In genomic region chr20:49712918-49713778, GRCh38 we compare ENCODE assay signal across 8 cellular contexts. TPM values are rescaled to one million over a fixed set of nuclear protein-coding genes. Genes with fewer than 3 reads are reported as not detected.
DNase-seq lines count a peak whose midpoint lies in the region; ATAC-seq, FAIRE-seq and TF ChIP-seq lines count a peak whose summit lies in the region.

No MANE protein-coding gene starts in this region.

- peaks cover 32% of the 10 kb centered on the region for H3K4me1 Mint-ChIP-seq in activated CD4-positive, alpha-beta T cell treated with anti-CD3 and anti-CD28 coated beads, Interleukin-2, amount 10 ng/mL, durations not matched to agents 7 days and 5 days

- no peaks in the 10 kb centered on the region for H3K27me3 Mint-ChIP-seq in activated CD4-positive, alpha-beta T cell treated with anti-CD3 and anti-CD28 coated beads, Interleukin-2, amount 10 ng/mL, durations not matched to agents 7 days and 5 days

- CTCF ChIA-PET in activated CD4-positive, alpha-beta T cell treated with anti-CD3 and anti-CD28 coated beads, Interleukin-2, amount 10 ng/mL, durations not matched to agents 7 days and 5 days (lab: Charles Lee) = interaction anchor here (0.9 to 1.6 kb wide), 2 partner anchors 41 to 74 kb away, joined by 3 read pairs; no protein-coding TSS in a partner anchor

- no peak for FAIRE-seq in H54 (lab: Jason Lieb, UNC)

- no peaks in the 10 kb centered on the region for H3K9me3 Mint-ChIP-seq in activated CD4-positive, alpha-beta T cell treated with anti-CD3 and anti-CD28 coated beads, Interleukin-2, amount 10 ng/mL, durations not matched to agents 7 days and 5 days

- DNase-seq in H54 (ENCODE audit: insufficient read length, low spot score) = peak; percentile 36
- DNase-seq in M059J (ENCODE audit: low read depth) = peak; percentile 52
- peak; percentile 20 for DNase-seq in activated CD4-positive, alpha-beta T cell treated with anti-CD3 and anti-CD28 coated beads, Interleukin-2, amount 10 ng/mL, durations not matched to agents 7 days and 5 days
- DNase-seq in epithelial cell of proximal tubule (ENCODE audit: low read depth) = no peak
- DNase-seq in myocyte (ENCODE audit: low read depth) = peak; percentile 44
- DNase-seq in upper lobe of left lung = peak; percentile 53 to 91
- no peak for DNase-seq in dedifferentiated amniotic fluid mesenchymal stem cell (ENCODE audit: extremely low spot score)

- WGBS in upper lobe of left lung, 2 donors = 1% methylated on average over 33 to 52 of the region's 78 CpGs

- peak overlapping the region; percentile 82 for H3K27ac Mint-ChIP-seq in activated CD4-positive, alpha-beta T cell treated with anti-CD3 and anti-CD28 coated beads, Interleukin-2, amount 10 ng/mL, durations not matched to agents 7 days and 5 days

- TF ChIP-seq EP300 in upper lobe of left lung (IDR thresholded peaks at IDR 0.05) = no peak

- H3K27ac ChIP-seq in upper lobe of left lung = peak overlapping the region; percentile 97 to 99 (median 98)

- no peaks in the 10 kb centered on the region for H3K9me3 ChIP-seq in upper lobe of left lung

- H3K27me3 ChIP-seq in upper lobe of left lung = no peaks in the 10 kb centered on the region

- no peaks in the 10 kb centered on the region for H3K36me3 ChIP-seq in upper lobe of left lung

- peaks cover 24 to 48% (median 35%) of the 10 kb centered on the region in 4 donors for H3K4me1 ChIP-seq in upper lobe of left lung

- peaks cover 2% of the 10 kb centered on the region for H3K36me3 Mint-ChIP-seq in activated CD4-positive, alpha-beta T cell treated with anti-CD3 and anti-CD28 coated beads, Interleukin-2, amount 10 ng/mL, durations not matched to agents 7 days and 5 days (ENCODE audit: low read depth)

- ATAC-seq in upper lobe of left lung (ENCODE audit: low FRiP score in 2 of 2) = peak; percentile 58 to 69

- H3K4me3 ChIP-seq in GM08714 (ENCODE audit: low read length) = peak overlapping the region; percentile 92
- peak overlapping the region; percentile 91 for H3K4me3 ChIP-seq in epithelial cell of proximal tubule (ENCODE audit: low read depth, low read length)
- H3K4me3 ChIP-seq in upper lobe of left lung = peak overlapping the region; percentile 89 to 99 (median 94)

- no peak for TF ChIP-seq POLR2A in H54 (IDR thresholded peaks at IDR 0.05; ENCODE audit: low read depth, low read length)
- peak in 2 of 4 donors; percentile 28 to 57 for TF ChIP-seq POLR2A in upper lobe of left lung (IDR thresholded peaks at IDR 0.05)

- H3K4me3 Mint-ChIP-seq in activated CD4-positive, alpha-beta T cell treated with anti-CD3 and anti-CD28 coated beads, Interleukin-2, amount 10 ng/mL, durations not matched to agents 7 days and 5 days = peak overlapping the region; percentile 80

- TF ChIP-seq CTCF in epithelial cell of proximal tubule (conservative IDR thresholded peaks at IDR 0.05; ENCODE audit: low read depth, low read length) = no peak
- peak in 3 of 6 experiments; percentile 19 to 52 (median 27) for TF ChIP-seq CTCF in upper lobe of left lung (IDR thresholded peaks at IDR 0.05)

- POLR2A ChIA-PET in activated CD4-positive, alpha-beta T cell treated with anti-CD3 and anti-CD28 coated beads, Interleukin-2, amount 10 ng/mL, durations not matched to agents 7 days and 5 days (lab: Charles Lee) = no interaction called here

RNA-seq across cellular contexts. Expression of gene B4GALT5, which starts 0.5 kb away (rescaled TPM):
- 30.2 and 46.0 TPM in 2 replicates for total RNA-seq in M059J (2014; rRNA removed; shearing (Covaris generic))
- 10 to 100 TPM; 11.2 to 14.3 TPM for total RNA-seq in activated CD4-positive, alpha-beta T cell treated with anti-CD3 and anti-CD28 coated beads, Interleukin-2, amount 10 ng/mL, durations not matched to agents 7 days and 5 days
- total RNA-seq in epithelial cell of proximal tubule (27.4 and 28.4 TPM in 2 replicates), myocyte (35.8 and 37.3 TPM in 2 replicates), upper lobe of left lung (10 to 100 TPM; 16.2 to 49.0 (median 36.7) TPM)
- 28.1 TPM for polyA plus RNA-seq in myocyte (2012)

Comparison
In these comparisons a context has a peak if more than half of its experiments do, and no peak if none do; other contexts are left out.
1. DNase-seq: peak in H54 (single experiment), M059J (single experiment), activated CD4-positive, alpha-beta T cell treated with anti-CD3 and anti-CD28 coated beads, Interleukin-2, amount 10 ng/mL, durations not matched to agents 7 days and 5 days (single experiment), myocyte (single experiment) and upper lobe of left lung (2 of 2); none in epithelial cell of proximal tubule (single experiment) and dedifferentiated amniotic fluid mesenchymal stem cell (single experiment).
2. Peak in every context shown above with its lines, with median percentiles within 50 percentile points of each other: H3K4me3 ChIP-seq.